In the genomic region with DNA sequence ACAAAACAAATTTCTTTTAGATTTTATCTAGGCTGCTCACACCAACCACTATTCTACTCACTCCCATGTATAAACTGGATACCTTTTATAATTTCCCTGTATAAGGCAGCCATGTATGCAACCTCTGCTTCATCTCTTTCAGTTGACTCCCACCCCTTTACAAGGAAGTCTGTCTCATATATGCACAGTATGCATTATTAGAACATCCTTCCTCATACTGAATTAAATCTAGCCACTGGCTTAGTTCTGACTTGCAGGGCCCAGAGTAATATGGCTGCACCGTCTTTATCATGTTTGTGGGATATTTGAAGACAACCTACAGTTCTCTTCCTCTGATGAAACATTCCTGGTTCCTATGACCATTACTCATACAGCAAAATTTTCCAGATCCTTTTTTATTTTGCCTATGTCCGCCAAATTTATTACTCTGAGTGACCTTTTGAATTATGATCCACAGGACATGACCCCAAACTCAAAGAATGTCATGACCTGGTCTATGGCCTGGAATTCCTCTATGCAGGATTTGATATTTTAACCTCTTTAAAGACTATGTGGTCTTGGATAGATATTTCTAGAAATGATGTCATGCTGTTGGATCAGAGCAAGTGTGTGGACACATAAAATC, we compare ENCODE assay signal across 21 cellular contexts.
DNase-seq lines count a peak whose midpoint lies in the region; ATAC-seq, FAIRE-seq and TF ChIP-seq lines count a peak whose summit lies in the region.
"Had no signal": no experiment of that assay in that cellular context is flagged by ENCODE, and none has a peak within 500 bp of the region (broad histone marks: within the 10 kb centered on the region; RNA-seq: fewer than 3 reads in every experiment).

No MANE protein-coding gene starts in this region.

- ATAC-seq in body of pancreas = peak; percentile 42
- ATAC-seq: K562 had no signal

- H3K27me3 ChIP-seq in body of pancreas = no peaks in the 10 kb centered on the region
- H3K27me3 ChIP-seq in small intestine (ENCODE audit: control insufficient read depth in 2 of 2, insufficient read depth in 2 of 2, low read length in 2 of 2) = no peaks in the 10 kb centered on the region
- H3K27me3 ChIP-seq: breast epithelium, esophagus squamous epithelium, sigmoid colon had no signal

- H3K27ac ChIP-seq in body of pancreas = no peak overlapping the region
- peak overlapping the region; percentile 7 to 20 for H3K27ac ChIP-seq in small intestine (ENCODE audit: low read depth in 1 of 2, low read length in 1 of 2)
- H3K27ac ChIP-seq: esophagus squamous epithelium had no signal

- H3K9me3 ChIP-seq in body of pancreas (no peaks in the 10 kb centered on the region), small intestine (ENCODE audit: control insufficient read depth, low read depth) (no peaks in the 10 kb centered on the region)
- H3K9me3 ChIP-seq: breast epithelium, esophagus squamous epithelium, sigmoid colon had no signal

- TF ChIP-seq CTCF in body of pancreas (IDR thresholded peaks at IDR 0.05) = no peak

- H3K4me3 ChIP-seq in body of pancreas = no peak overlapping the region
- no peak overlapping the region for H3K4me3 ChIP-seq in small intestine (ENCODE audit: low read depth in 1 of 2, low read length in 2 of 2)
- H3K4me3 ChIP-seq: breast epithelium, esophagus squamous epithelium, K562, sigmoid colon had no signal

- WGBS in body of pancreas, 2 donors = 85 to 93% methylated on average over 2 of the region's 2 CpGs
- WGBS in small intestine, 3 donors = 74 to 85% (median 76%) methylated on average over 2 of the region's 2 CpGs

- intact Hi-C loops in body of pancreas (cut with DNase I) = no loop called here

- no peak for TF ChIP-seq POLR2A in body of pancreas (IDR thresholded peaks at IDR 0.05)

- FAIRE-seq in islet of Langerhans (lab: Jason Lieb, UNC) (peak; percentile 5), small intestine (lab: Jason Lieb, UNC) (no peak), urothelium cell line (lab: Jason Lieb, UNC) (no peak)
- FAIRE-seq: GM12891, H1, K562, keratinocyte had no signal

- H3K4me1 ChIP-seq in body of pancreas (peaks cover 10% of the 10 kb centered on the region), small intestine (ENCODE audit: control insufficient read depth in 2 of 2, insufficient read depth in 1 of 2, low read depth in 1 of 2, low read length in 1 of 2) (peaks cover 10 to 13% of the 10 kb centered on the region in 2 donors)
- H3K4me1 ChIP-seq: breast epithelium had no signal

- DNase-seq in HT-29 (ENCODE audit: low spot score) = peak; percentile 37
- no peak for DNase-seq in body of pancreas
- DNase-seq in small intestine = no peak
- no peak for DNase-seq in HuH-7 (ENCODE audit: low spot score)
- DNase-seq in urothelium cell line (ENCODE audit: low spot score) = no peak
- DNase-seq in NCI-H2227 treated with DMSO at 0.1 percent for 48 hours (lab: John Stamatoyannopoulos, UW) = no peak
- DNase-seq: activated CD4-positive, alpha-beta T cell treated with anti-CD3 and anti-CD28 coated beads, Interleukin-2, amount 50 U/mL, for 1 hour; AML-193; esophagus squamous epithelium; GF-D8; NCI-H1092 treated with DMSO at 0.1 percent for 48 hours; NCI-H69; PC-3; sigmoid colon; stimulated activated CD4-positive, alpha-beta T cell treated with anti-CD3 and anti-CD28 coated beads, Interleukin-2, amount 100 ng/mL, for 48 hours had no signal

- H3K36me3 ChIP-seq in body of pancreas (replicated peaks in 1 of 2; ENCODE audit: insufficient read depth in 1 of 2, low read depth in 2 of 2) (no peaks in the 10 kb centered on the region), small intestine (ENCODE audit: control insufficient read depth in 2 of 2, insufficient read depth in 2 of 2, low read length in 2 of 2) (no peaks in the 10 kb centered on the region)
- H3K36me3 ChIP-seq: breast epithelium, esophagus squamous epithelium, sigmoid colon had no signal

Comparison
In these comparisons a context has a peak if more than half of its experiments do, and no peak if none do; other contexts are left out.
1. H3K27ac ChIP-seq: peak in small intestine (2 of 2); none in body of pancreas (0 of 4).